Comparison of ENCODE assay signal across 14 cellular contexts in the genomic region with DNA sequence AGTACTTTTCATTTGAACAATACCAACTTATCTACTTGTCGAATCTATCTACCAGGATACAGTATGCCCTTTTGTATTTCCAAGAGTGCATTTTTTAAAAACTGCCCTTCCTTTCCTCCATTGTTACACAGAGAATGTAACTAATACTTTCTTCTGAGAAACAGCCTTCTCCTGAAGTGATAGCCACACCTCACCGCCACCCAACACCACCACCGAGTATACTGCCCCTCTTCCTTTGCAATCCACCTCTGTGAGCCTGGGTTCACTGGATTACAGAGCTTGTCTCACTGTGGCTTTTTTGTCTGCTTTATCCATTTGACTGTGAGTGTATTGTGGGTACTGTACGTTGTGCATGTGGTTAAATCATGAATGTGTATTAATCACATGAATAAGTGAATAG.
"Had no signal": no experiment of that assay in that cellular context is flagged by ENCODE, and none has a peak within 500 bp of the region (broad histone marks: within the 10 kb centered on the region; RNA-seq: fewer than 3 reads in every experiment).

No MANE protein-coding gene starts in this region.

- H3K27me3 Mint-ChIP-seq: activated naive CD4-positive, alpha-beta T cell treated with anti-CD3 and anti-CD28 coated beads, Interleukin-2, amount 50 U/mL, for 24 hours had no signal

- DNase-seq: activated CD4-positive, alpha-beta T cell treated with anti-CD3 and anti-CD28 coated beads for 4 hours; activated effector memory CD4-positive, alpha-beta T cell treated with Interleukin-2 at 50 U/mL for 16 hours; activated T-cell treated with anti-CD3 and anti-CD28 coated beads for 4 hours; anterior cingulate cortex; gastrocnemius medialis; heart right ventricle; islet precursor cell; left ventricle myocardium superior; mesenchymal stem cell; ovary; stimulated activated CD4-positive, alpha-beta T cell treated with anti-CD3 and anti-CD28 coated beads, Interleukin-12 subunit alpha, Interleukin-12 subunit beta, amount 100 ng/mL, for 4 hours; stomach had no signal

- H3K9me3 Mint-ChIP-seq: activated naive CD4-positive, alpha-beta T cell treated with anti-CD3 and anti-CD28 coated beads, Interleukin-2, amount 50 U/mL, for 24 hours had no signal

- H3K4me3 Mint-ChIP-seq: activated naive CD4-positive, alpha-beta T cell treated with anti-CD3 and anti-CD28 coated beads, Interleukin-2, amount 50 U/mL, for 24 hours; neural progenitor cell had no signal

- ATAC-seq: gastrocnemius medialis, heart right ventricle, left ventricle myocardium superior had no signal

- H3K27ac Mint-ChIP-seq: neural progenitor cell had no signal
